ENCODE assay signal across 10 cellular contexts in the genomic region with DNA sequence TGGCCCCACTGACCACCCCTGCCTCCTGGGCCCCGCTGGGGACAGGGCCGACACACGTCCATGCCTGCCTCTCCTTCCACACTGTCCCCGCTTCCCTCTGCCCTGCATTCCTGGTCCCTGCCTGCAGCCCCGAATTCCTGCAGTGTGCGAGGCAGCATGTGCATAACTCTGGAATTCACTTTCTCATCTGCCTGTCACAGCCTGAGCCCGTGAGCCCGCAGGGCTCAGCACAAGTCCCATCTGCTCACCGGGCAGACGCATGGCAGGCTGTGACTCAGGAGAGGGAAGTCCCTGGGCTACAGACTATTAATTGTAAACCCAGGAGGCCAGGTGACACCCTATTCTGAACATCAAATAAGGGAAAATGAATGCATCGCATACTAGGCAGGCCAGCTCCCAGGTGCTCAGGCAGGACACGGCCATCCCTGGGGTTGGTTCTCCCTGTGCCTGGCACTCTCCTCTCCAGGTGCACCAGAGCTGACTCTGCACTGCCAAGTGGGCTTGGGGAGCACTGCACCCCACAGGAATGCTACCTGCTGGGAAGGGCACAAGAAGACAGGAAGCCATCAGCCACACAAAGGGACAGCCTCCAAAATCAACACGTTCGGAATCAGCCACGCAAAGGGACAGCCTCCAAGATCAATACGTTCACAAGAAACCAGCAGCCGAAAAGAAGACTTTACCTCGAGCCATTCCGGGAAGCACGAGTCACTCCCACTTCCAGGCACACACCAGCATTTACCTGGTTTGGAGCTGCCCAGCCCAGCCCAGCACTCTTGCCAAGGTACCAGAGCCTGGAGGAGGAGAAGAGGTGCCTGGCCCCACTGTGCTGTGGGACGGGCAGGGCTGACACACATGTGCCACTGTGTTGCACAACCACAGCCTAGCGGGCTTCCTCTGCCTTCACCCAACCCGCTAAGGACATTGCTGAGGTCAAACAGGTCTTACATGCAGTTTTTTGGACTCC.
A peak's percentile ranks its signal among the peaks of the same experiment; 100 is the strongest.
DNase-seq lines count a peak whose midpoint lies in the region; ATAC-seq, FAIRE-seq and TF ChIP-seq lines count a peak whose summit lies in the region.
"Had no signal": no experiment of that assay in that cellular context is flagged by ENCODE, and none has a peak within 500 bp of the region (broad histone marks: within the 10 kb centered on the region; RNA-seq: fewer than 3 reads in every experiment).

No MANE protein-coding gene starts in this region.

- H3K27ac ChIP-seq in gastrocnemius medialis, result peak overlapping the region in 3 of 4 donors; percentile 51 to 73 (median 67)

- no peaks in the 10 kb centered on the region for H3K36me3 ChIP-seq in gastrocnemius medialis

- peaks cover 28% of the 10 kb centered on the region for H3K4me1 Mint-ChIP-seq in glutamatergic neuron (ENCODE audit: low read depth, unreplicated experiment)
- H3K4me1 Mint-ChIP-seq in activated CD4-positive, alpha-beta memory T cell treated with anti-CD3 and anti-CD28 coated beads, Interleukin-2, amount 10 ng/mL, durations not matched to agents 7 days and 5 days, result peaks cover 14% of the 10 kb centered on the region

- H3K27me3 Mint-ChIP-seq in glutamatergic neuron (ENCODE audit: unreplicated experiment), result peaks cover 25% of the 10 kb centered on the region
- H3K27me3 Mint-ChIP-seq in activated CD4-positive, alpha-beta memory T cell treated with anti-CD3 and anti-CD28 coated beads, Interleukin-2, amount 10 ng/mL, durations not matched to agents 7 days and 5 days, result no peaks in the 10 kb centered on the region

- DNase-seq in H54 (ENCODE audit: insufficient read length, low spot score) (peak; percentile 62), NOMO-1 treated with DMSO at 0.1 percent for 48 hours (lab: John Stamatoyannopoulos, UW; ENCODE audit: unreplicated experiment) (peak; percentile 65), glutamatergic neuron (peak; percentile 23), gastrocnemius medialis (peak; percentile 34 to 67), T-helper 9 cell (no peak), cerebellar cortex (ENCODE audit: low spot score) (no peak)
- no peak for DNase-seq in activated CD4-positive, alpha-beta memory T cell treated with anti-CD3 and anti-CD28 coated beads, Interleukin-2, amount 10 ng/mL, durations not matched to agents 7 days and 5 days
- DNase-seq: cortex of kidney, NCI-H1092 treated with DMSO at 0.1 percent for 48 hours had no signal

- no peak overlapping the region for H3K4me3 ChIP-seq in gastrocnemius medialis

- H3K4me3 Mint-ChIP-seq in glutamatergic neuron (ENCODE audit: unreplicated experiment), result no peak overlapping the region
- H3K4me3 Mint-ChIP-seq in activated CD4-positive, alpha-beta memory T cell treated with anti-CD3 and anti-CD28 coated beads, Interleukin-2, amount 10 ng/mL, durations not matched to agents 7 days and 5 days, result no peak overlapping the region

- no peak for TF ChIP-seq POLR2A in H54 (IDR thresholded peaks at IDR 0.05; ENCODE audit: low read depth, low read length)
- no peak for TF ChIP-seq POLR2A in gastrocnemius medialis (IDR thresholded peaks at IDR 0.05)

- H3K36me3 Mint-ChIP-seq in glutamatergic neuron (ENCODE audit: unreplicated experiment), result no peaks in the 10 kb centered on the region
- no peaks in the 10 kb centered on the region for H3K36me3 Mint-ChIP-seq in activated CD4-positive, alpha-beta memory T cell treated with anti-CD3 and anti-CD28 coated beads, Interleukin-2, amount 10 ng/mL, durations not matched to agents 7 days and 5 days (ENCODE audit: low read depth)

- FAIRE-seq in H54 (lab: Jason Lieb, UNC), result no peak

- intact Hi-C loops in gastrocnemius medialis (cut with DNase I; ENCODE audit: low total_unique reads), result loop anchor here (5.0 kb wide), 2 partner anchors 48 to 98 kb away; no protein-coding TSS in a partner anchor

- peaks cover 13 to 31% of the 10 kb centered on the region in 2 donors for H3K4me1 ChIP-seq in gastrocnemius medialis

- ATAC-seq in gastrocnemius medialis, result peak in 1 of 2 donors; percentile 47
- ATAC-seq in HG03378 (IDR thresholded peaks at IDR 0.05; ENCODE audit: unreplicated experiment), result no peak

- POLR2A ChIA-PET in activated CD4-positive, alpha-beta memory T cell treated with anti-CD3 and anti-CD28 coated beads, Interleukin-2, amount 10 ng/mL, durations not matched to agents 7 days and 5 days (lab: Charles Lee), result no interaction called here

- in situ Hi-C loops in gastrocnemius medialis (cut with MboI; ENCODE audit: low sequenced_read_pairs in 4 of 4), result no loop called here

- CTCF ChIA-PET in activated CD4-positive, alpha-beta memory T cell treated with anti-CD3 and anti-CD28 coated beads, Interleukin-2, amount 10 ng/mL, durations not matched to agents 7 days and 5 days (lab: Charles Lee), result no interaction called here

- H3K27ac Mint-ChIP-seq in glutamatergic neuron (ENCODE audit: unreplicated experiment), result no peak overlapping the region
- H3K27ac Mint-ChIP-seq in activated CD4-positive, alpha-beta memory T cell treated with anti-CD3 and anti-CD28 coated beads, Interleukin-2, amount 10 ng/mL, durations not matched to agents 7 days and 5 days, result no peak overlapping the region

- no peaks in the 10 kb centered on the region for H3K27me3 ChIP-seq in gastrocnemius medialis

- H3K9me3 Mint-ChIP-seq in glutamatergic neuron (ENCODE audit: unreplicated experiment), result peaks cover 11% of the 10 kb centered on the region
- H3K9me3 Mint-ChIP-seq in activated CD4-positive, alpha-beta memory T cell treated with anti-CD3 and anti-CD28 coated beads, Interleukin-2, amount 10 ng/mL, durations not matched to agents 7 days and 5 days, result no peaks in the 10 kb centered on the region

- H3K9me3 ChIP-seq in gastrocnemius medialis, result no peaks in the 10 kb centered on the region

- TF ChIP-seq CTCF in glutamatergic neuron (IDR thresholded peaks at IDR 0.05; ENCODE audit: partially characterized antibody, unreplicated experiment) (no peak), gastrocnemius medialis (IDR thresholded peaks at IDR 0.05 in 4 of 5, conservative IDR thresholded peaks at IDR 0.05 in 1 of 5) (no peak)

Comparison
In these comparisons a context has a peak if more than half of its experiments do, and no peak if none do; other contexts are left out.
1. DNase-seq: peak in H54 (single experiment), NOMO-1 treated with DMSO at 0.1 percent for 48 hours (single experiment), glutamatergic neuron (single experiment) and gastrocnemius medialis (2 of 2); none in activated CD4-positive, alpha-beta memory T cell treated with anti-CD3 and anti-CD28 coated beads, Interleukin-2, amount 10 ng/mL, durations not matched to agents 7 days and 5 days (single experiment), T-helper 9 cell (single experiment) and cerebellar cortex (single experiment).